Comparison of ENCODE assay signal across 1 cellular context in the genomic region with DNA sequence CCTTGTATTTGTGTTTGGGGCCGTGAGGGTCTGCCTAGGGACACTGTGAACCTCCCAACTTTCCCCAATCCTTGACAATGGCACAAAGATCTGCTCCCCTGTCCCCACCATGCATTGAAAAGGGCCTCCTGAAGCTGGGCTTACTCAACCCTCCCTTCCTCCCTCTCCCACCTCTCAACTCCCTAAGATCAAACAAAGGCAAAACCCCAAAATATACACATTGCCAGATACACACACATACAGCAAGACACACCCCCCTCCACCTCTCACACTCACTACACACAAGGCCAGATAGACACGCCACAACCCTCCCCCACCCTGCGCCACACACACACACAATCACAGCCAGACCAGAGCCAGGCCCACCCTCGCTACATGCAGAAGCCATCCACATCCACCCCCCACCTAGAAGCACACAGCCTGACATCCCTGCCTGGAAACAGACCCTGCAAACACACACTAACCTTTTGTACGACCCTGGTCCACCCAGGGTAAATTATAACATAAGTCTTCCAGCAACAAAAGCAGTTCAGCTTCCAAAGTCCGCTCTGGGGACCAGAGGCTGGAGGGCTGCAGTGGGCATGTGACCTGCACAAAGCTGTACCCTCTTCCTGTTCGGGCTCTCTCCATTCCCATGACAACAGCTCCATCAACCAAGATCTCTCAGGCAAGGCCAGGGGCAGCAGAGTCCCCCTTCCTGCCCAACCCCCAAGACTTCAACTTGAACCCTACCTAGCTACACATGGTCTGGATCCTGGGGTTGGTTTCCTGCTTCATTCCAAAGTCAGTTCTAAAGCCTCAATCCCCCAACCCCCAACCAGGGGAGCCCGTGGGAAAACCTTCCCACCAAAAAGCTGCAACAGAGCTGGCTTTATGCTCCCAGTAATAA.
TF ChIP-seq lines count a peak whose summit lies in the region.

No MANE protein-coding gene starts in this region.

TF ChIP-seq in HepG2, 621 proteins besides CTCF, POLR2A, EP300 and RAD21 (continued from another document and continues in another):
- TF ChIP-seq TERF1 (CRISPR knock-in tag; IDR thresholded peaks at IDR 0.05) = no peak
- TF ChIP-seq HMGA1 (CRISPR knock-in tag; conservative IDR thresholded peaks at IDR 0.05) = no peak
- TF ChIP-seq, protein P1, sequence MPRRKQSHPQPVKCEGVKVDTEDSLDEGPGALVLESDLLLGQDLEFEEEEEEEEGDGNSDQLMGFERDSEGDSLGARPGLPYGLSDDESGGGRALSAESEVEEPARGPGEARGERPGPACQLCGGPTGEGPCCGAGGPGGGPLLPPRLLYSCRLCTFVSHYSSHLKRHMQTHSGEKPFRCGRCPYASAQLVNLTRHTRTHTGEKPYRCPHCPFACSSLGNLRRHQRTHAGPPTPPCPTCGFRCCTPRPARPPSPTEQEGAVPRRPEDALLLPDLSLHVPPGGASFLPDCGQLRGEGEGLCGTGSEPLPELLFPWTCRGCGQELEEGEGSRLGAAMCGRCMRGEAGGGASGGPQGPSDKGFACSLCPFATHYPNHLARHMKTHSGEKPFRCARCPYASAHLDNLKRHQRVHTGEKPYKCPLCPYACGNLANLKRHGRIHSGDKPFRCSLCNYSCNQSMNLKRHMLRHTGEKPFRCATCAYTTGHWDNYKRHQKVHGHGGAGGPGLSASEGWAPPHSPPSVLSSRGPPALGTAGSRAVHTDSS (CRISPR knock-in tag; conservative IDR thresholded peaks at IDR 0.05) = no peak
- TF ChIP-seq ZNF574 (CRISPR knock-in tag; IDR thresholded peaks at IDR 0.05) = peak; percentile 66
- TF ChIP-seq HOXD1 (CRISPR knock-in tag; IDR thresholded peaks at IDR 0.05) = 0 out of 2 replicates have a peak, but pooled peaks have one; percentile 57
- no peak for TF ChIP-seq NFIB (CRISPR knock-in tag; IDR thresholded peaks at IDR 0.05; ENCODE audit: borderline replicate concordance)
- TF ChIP-seq, protein P2, sequence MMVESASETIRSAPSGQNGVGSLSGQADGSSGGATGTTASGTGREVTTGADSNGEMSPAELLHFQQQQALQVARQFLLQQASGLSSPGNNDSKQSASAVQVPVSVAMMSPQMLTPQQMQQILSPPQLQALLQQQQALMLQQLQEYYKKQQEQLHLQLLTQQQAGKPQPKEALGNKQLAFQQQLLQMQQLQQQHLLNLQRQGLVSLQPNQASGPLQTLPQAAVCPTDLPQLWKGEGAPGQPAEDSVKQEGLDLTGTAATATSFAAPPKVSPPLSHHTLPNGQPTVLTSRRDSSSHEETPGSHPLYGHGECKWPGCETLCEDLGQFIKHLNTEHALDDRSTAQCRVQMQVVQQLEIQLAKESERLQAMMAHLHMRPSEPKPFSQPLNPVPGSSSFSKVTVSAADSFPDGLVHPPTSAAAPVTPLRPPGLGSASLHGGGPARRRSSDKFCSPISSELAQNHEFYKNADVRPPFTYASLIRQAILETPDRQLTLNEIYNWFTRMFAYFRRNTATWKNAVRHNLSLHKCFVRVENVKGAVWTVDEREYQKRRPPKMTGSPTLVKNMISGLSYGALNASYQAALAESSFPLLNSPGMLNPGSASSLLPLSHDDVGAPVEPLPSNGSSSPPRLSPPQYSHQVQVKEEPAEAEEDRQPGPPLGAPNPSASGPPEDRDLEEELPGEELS (CRISPR knock-in tag; IDR thresholded peaks at IDR 0.05) = peak; percentile 73
- TF ChIP-seq BRD4 (CRISPR knock-in tag; IDR thresholded peaks at IDR 0.05) = 0 out of 2 replicates have a peak, but pooled peaks have one; percentile 18
- no peak for TF ChIP-seq CEBPB (IDR thresholded peaks at IDR 0.05; ENCODE audit: borderline replicate concordance, low read depth, low read length)
- peak; percentile 52; the same call in 1 of the 2 replicates for TF ChIP-seq HMG20A (CRISPR knock-in tag; IDR thresholded peaks at IDR 0.05; ENCODE audit: borderline replicate concordance)
- TF ChIP-seq NFYC (CRISPR knock-in tag; IDR thresholded peaks at IDR 0.05) = no peak; the same call in 1 of the 2 replicates
- TF ChIP-seq CEBPZ (IDR thresholded peaks at IDR 0.05; ENCODE audit: low read length) = no peak
- TF ChIP-seq KAT8 (CRISPR knock-in tag; IDR thresholded peaks at IDR 0.05) = peak; percentile 81
- no peak for TF ChIP-seq JUNB (CRISPR knock-in tag; IDR thresholded peaks at IDR 0.05; ENCODE audit: borderline replicate concordance)
- TF ChIP-seq PRDM15 (CRISPR knock-in tag; IDR thresholded peaks at IDR 0.05) = no peak
- TF ChIP-seq CREBL2 (CRISPR knock-in tag; IDR thresholded peaks at IDR 0.05; ENCODE audit: borderline replicate concordance) = no peak
- peak; percentile 90 for TF ChIP-seq RFXAP (CRISPR knock-in tag; IDR thresholded peaks at IDR 0.05; ENCODE audit: borderline replicate concordance)
- TF ChIP-seq XBP1 (CRISPR knock-in tag; IDR thresholded peaks at IDR 0.05) = no peak
- no peak for TF ChIP-seq NKX3-1 (CRISPR knock-in tag; IDR thresholded peaks at IDR 0.05)
- TF ChIP-seq ZNF143 (CRISPR knock-in tag; IDR thresholded peaks at IDR 0.05) = no peak
- peak; percentile 99 for TF ChIP-seq TFE3 (CRISPR knock-in tag; IDR thresholded peaks at IDR 0.05)
- no peak for TF ChIP-seq NFE2L1 (CRISPR knock-in tag; IDR thresholded peaks at IDR 0.05; ENCODE audit: borderline replicate concordance)
- TF ChIP-seq ZNF598 (CRISPR knock-in tag; IDR thresholded peaks at IDR 0.05; ENCODE audit: borderline replicate concordance) = no peak; the same call in 1 of the 2 replicates
- 0 out of 2 replicates have a peak, but pooled peaks have one; percentile 55 for TF ChIP-seq ZFP82 (CRISPR knock-in tag; IDR thresholded peaks at IDR 0.05; ENCODE audit: borderline replicate concordance)
- no peak for TF ChIP-seq ZNF674 (CRISPR knock-in tag; IDR thresholded peaks at IDR 0.05; ENCODE audit: low read depth)
- TF ChIP-seq PHF21A (CRISPR knock-in tag; IDR thresholded peaks at IDR 0.05) = peak; percentile 95
- TF ChIP-seq HNRNPL (IDR thresholded peaks at IDR 0.05; ENCODE audit: low read depth, low read length) = no peak
- TF ChIP-seq TBX3 (IDR thresholded peaks at IDR 0.05; ENCODE audit: borderline replicate concordance) = no peak
- TF ChIP-seq PHB2 (IDR thresholded peaks at IDR 0.05; ENCODE audit: partially characterized antibody) = no peak
- TF ChIP-seq ARID2 (CRISPR knock-in tag; IDR thresholded peaks at IDR 0.05; ENCODE audit: borderline replicate concordance) = no peak
- TF ChIP-seq, protein P3, sequence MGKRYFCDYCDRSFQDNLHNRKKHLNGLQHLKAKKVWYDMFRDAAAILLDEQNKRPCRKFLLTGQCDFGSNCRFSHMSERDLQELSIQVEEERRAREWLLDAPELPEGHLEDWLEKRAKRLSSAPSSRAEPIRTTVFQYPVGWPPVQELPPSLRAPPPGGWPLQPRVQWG (CRISPR knock-in tag; IDR thresholded peaks at IDR 0.05; ENCODE audit: borderline replicate concordance, low read depth) = no peak
- TF ChIP-seq ZNF30 (CRISPR knock-in tag; IDR thresholded peaks at IDR 0.05) = no peak
- TF ChIP-seq, protein P4, sequence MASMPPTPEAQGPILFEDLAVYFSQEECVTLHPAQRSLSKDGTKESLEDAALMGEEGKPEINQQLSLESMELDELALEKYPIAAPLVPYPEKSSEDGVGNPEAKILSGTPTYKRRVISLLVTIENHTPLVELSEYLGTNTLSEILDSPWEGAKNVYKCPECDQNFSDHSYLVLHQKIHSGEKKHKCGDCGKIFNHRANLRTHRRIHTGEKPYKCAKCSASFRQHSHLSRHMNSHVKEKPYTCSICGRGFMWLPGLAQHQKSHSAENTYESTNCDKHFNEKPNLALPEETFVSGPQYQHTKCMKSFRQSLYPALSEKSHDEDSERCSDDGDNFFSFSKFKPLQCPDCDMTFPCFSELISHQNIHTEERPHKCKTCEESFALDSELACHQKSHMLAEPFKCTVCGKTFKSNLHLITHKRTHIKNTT (CRISPR knock-in tag; IDR thresholded peaks at IDR 0.05) = no peak
- TF ChIP-seq ZNF260 (CRISPR knock-in tag; IDR thresholded peaks at IDR 0.05; ENCODE audit: borderline replicate concordance, low read depth) = no peak
